ENCODE assay signal across 18 cellular contexts in the genomic region with DNA sequence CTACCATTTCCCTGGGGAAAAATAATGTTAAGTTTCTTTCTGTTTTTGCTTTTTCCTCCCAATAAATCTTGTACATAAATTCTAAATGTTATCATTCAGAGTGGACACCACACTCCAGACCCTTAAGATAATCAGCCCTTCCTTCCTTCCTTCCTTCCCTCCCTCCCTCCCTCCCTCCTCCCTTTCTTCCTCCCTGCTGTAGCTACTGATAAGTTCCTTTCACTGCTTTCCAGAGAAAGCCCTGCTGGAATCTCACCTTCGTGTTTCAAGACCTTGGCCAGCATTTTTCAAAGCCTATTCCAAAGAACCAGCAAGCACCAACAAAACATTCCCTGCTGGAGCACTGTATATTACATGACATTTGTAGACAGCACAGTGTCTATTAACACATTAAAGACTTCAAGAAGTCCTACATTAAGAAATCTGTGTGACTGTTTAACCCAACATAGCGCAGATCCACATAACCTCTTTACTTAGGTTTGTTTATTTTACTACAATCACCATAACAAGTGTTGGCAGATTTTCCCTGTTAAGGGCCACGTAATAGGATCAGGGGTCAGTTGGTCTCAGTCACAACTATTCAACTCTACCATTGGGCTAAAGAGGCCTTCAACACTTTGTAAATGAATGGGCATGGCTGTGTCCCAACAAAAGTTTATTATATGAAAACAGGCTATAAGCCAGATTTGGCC. TPM values are rescaled to one million over a fixed set of nuclear protein-coding genes. Genes with fewer than 3 reads are reported as not detected.
A peak's percentile ranks its signal among the peaks of the same experiment; 100 is the strongest.
DNase-seq lines count a peak whose midpoint lies in the region; ATAC-seq and TF ChIP-seq lines count a peak whose summit lies in the region.
"Had no signal": no experiment of that assay in that cellular context is flagged by ENCODE, and none has a peak within 500 bp of the region (broad histone marks: within the 10 kb centered on the region; RNA-seq: fewer than 3 reads in every experiment).

No MANE protein-coding gene starts in this region.

- H3K36me3 Mint-ChIP-seq in T-helper 17 cell (ENCODE audit: low read depth), result peaks cover 3% of the 10 kb centered on the region
- H3K36me3 Mint-ChIP-seq: memory B cell had no signal

- peak in 1 of 2 experiments; percentile 89 for DNase-seq in PC-9
- DNase-seq in fibroblast of lung (ENCODE audit: low read depth in 2 of 2), result peak; percentile 39 to 79
- DNase-seq in mucosa of descending colon, result no peak
- DNase-seq in T-helper 17 cell, result no peak
- DNase-seq in Peyer's patch, result no peak
- no peak for DNase-seq in NCI-H1694 treated with DMSO at 0.1 percent for 48 hours (lab: John Stamatoyannopoulos, UW)
- DNase-seq: activated CD4-positive, alpha-beta T cell treated with anti-CD3 and anti-CD28 coated beads, Interleukin-2, amount 50 U/mL, for 1 hour; activated naive CD8-positive, alpha-beta T cell treated with anti-CD3 and anti-CD28 coated beads for 36 hours; activated T-cell treated with anti-CD3 and anti-CD28 coated beads, Interleukin-2, amount 50 U/mL, for 1 hour; foreskin melanocyte; NCI-H187 treated with DMSO at 0.1 percent for 48 hours; NCI-H510A had no signal

- H3K4me2 ChIP-seq in PC-9, result peak overlapping the region; percentile 78
- no peak overlapping the region for H3K4me2 ChIP-seq in fibroblast of lung (ENCODE audit: extremely low read depth, insufficient read depth, low read length)

- H3K9me3 ChIP-seq in PC-9 (ENCODE audit: insufficient read depth, low read depth) (no peaks in the 10 kb centered on the region), fibroblast of lung (ENCODE audit: control insufficient read depth, insufficient read depth, low read depth, low read length) (no peaks in the 10 kb centered on the region), mucosa of descending colon (no peaks in the 10 kb centered on the region), T-helper 17 cell (ENCODE audit: control insufficient read depth, low read length, poor library complexity, severe bottlenecking) (no peaks in the 10 kb centered on the region), Peyer's patch (no peaks in the 10 kb centered on the region)
- H3K9me3 ChIP-seq: Caco-2, SJSA1 had no signal

- H3K27ac Mint-ChIP-seq in T-helper 17 cell, result no peak overlapping the region
- H3K27ac Mint-ChIP-seq: activated naive CD8-positive, alpha-beta T cell treated with anti-CD3 and anti-CD28 coated beads for 36 hours; memory B cell had no signal

- H3K27me3 ChIP-seq in PC-9 (ENCODE audit: insufficient read depth, low read depth), result no peaks in the 10 kb centered on the region
- no peaks in the 10 kb centered on the region for H3K27me3 ChIP-seq in fibroblast of lung (ENCODE audit: control insufficient read depth, insufficient read depth, low read length)
- H3K27me3 ChIP-seq in Peyer's patch, result no peaks in the 10 kb centered on the region
- H3K27me3 ChIP-seq: SJSA1 had no signal

- intact Hi-C loops in PC-9 (cut with micrococcal nuclease; ENCODE audit: unreplicated experiment) (loop anchor here (1.0 to 10.0 kb wide), 6 partner anchors 27 to 391 kb away; no protein-coding TSS in a partner anchor), mucosa of descending colon (cut with DNase I, micrococcal nuclease) (no loop called here)

- H3K79me2 ChIP-seq in PC-9 (ENCODE audit: low read depth) (no peaks in the 10 kb centered on the region), fibroblast of lung (ENCODE audit: control insufficient read depth, insufficient read depth, low read length) (no peaks in the 10 kb centered on the region)

- peaks cover 56% of the 10 kb centered on the region for H3K4me1 ChIP-seq in PC-9 (replicated peaks; ENCODE audit: insufficient read depth)
- no peaks in the 10 kb centered on the region for H3K4me1 ChIP-seq in fibroblast of lung (ENCODE audit: control insufficient read depth, extremely low read depth, insufficient read depth, low read length)
- H3K4me1 ChIP-seq in mucosa of descending colon (ENCODE audit: low read depth), result peaks cover 9% of the 10 kb centered on the region
- H3K4me1 ChIP-seq in Peyer's patch, result no peaks in the 10 kb centered on the region
- H3K4me1 ChIP-seq: SJSA1 had no signal

- no peaks in the 10 kb centered on the region for H3K9me2 ChIP-seq in PC-9 (ENCODE audit: insufficient read depth)

- POLR2A ChIA-PET in PC-9 (lab: Charles Lee; ENCODE audit: unreplicated experiment), result no interaction called here

- no peaks in the 10 kb centered on the region for H4K20me1 ChIP-seq in PC-9 (ENCODE audit: insufficient read depth)
- H4K20me1 ChIP-seq in fibroblast of lung (ENCODE audit: control insufficient read depth, extremely low read depth, insufficient read depth, low read length), result no peaks in the 10 kb centered on the region

- TF ChIP-seq CTCF in C4-2B (conservative IDR thresholded peaks at IDR 0.05) (no peak), PC-9 (conservative IDR thresholded peaks at IDR 0.05) (no peak), fibroblast of lung (conservative IDR thresholded peaks at IDR 0.05 in 1 of 2, IDR thresholded peaks at IDR 0.05 in 1 of 2; ENCODE audit: low read depth in 1 of 2, low read length in 2 of 2) (no peak), mucosa of descending colon (IDR thresholded peaks at IDR 0.05) (no peak), Peyer's patch (IDR thresholded peaks at IDR 0.05) (no peak)

- CTCF ChIA-PET in PC-9 (lab: Charles Lee), result no interaction called here

- no peak overlapping the region for H3K4me3 Mint-ChIP-seq in T-helper 17 cell
- H3K4me3 Mint-ChIP-seq: activated naive CD8-positive, alpha-beta T cell treated with anti-CD3 and anti-CD28 coated beads for 36 hours; central memory CD8-positive, alpha-beta T cell; memory B cell had no signal

- no TSS peak for BruUV-seq in PC-9 (replicated peaks; lab: Mats Ljungman, UMichigan)

- H3K9ac ChIP-seq in fibroblast of lung (ENCODE audit: insufficient read depth, low read length), result no peak overlapping the region

- no peak for TF ChIP-seq POLR2A in Peyer's patch (IDR thresholded peaks at IDR 0.05)

- H3K36me3 ChIP-seq in PC-9 (ENCODE audit: low read depth) (no peaks in the 10 kb centered on the region), fibroblast of lung (ENCODE audit: control insufficient read depth, insufficient read depth, low read length) (no peaks in the 10 kb centered on the region), mucosa of descending colon (ENCODE audit: low read depth) (no peaks in the 10 kb centered on the region), Peyer's patch (no peaks in the 10 kb centered on the region)
- H3K36me3 ChIP-seq: SJSA1 had no signal

- H3K4me3 ChIP-seq in PC-9 (peak overlapping the region; percentile 31; the same call in 1 of the 2 replicates), fibroblast of lung (replicated peaks in 1 of 4; ENCODE audit: control extremely low read depth in 1 of 4, insufficient read depth in 1 of 4, low read depth in 3 of 4, low read length in 4 of 4) (no peak overlapping the region), mucosa of descending colon (no peak overlapping the region), Peyer's patch (no peak overlapping the region)
- H3K4me3 ChIP-seq: SJSA1 had no signal

- H2AFZ ChIP-seq in PC-9, result peak overlapping the region; percentile 43; the same call in 1 of the 2 replicates
- H2AFZ ChIP-seq in fibroblast of lung (ENCODE audit: low read length), result no peak overlapping the region

- ATAC-seq in mucosa of descending colon (peak; percentile 66), T-helper 17 cell (no peak), HG03432 (IDR thresholded peaks at IDR 0.05; ENCODE audit: unreplicated experiment) (no peak)

- peaks cover 13% of the 10 kb centered on the region for H3K4me1 Mint-ChIP-seq in T-helper 17 cell

- peaks cover 6% of the 10 kb centered on the region for H3K27me3 Mint-ChIP-seq in T-helper 17 cell
- H3K27me3 Mint-ChIP-seq: activated naive CD8-positive, alpha-beta T cell treated with anti-CD3 and anti-CD28 coated beads for 36 hours; central memory CD8-positive, alpha-beta T cell had no signal

- peak overlapping the region; percentile 64; the same call in 1 of the 2 replicates for H3K27ac ChIP-seq in C4-2B
- peak overlapping the region; percentile 99 for H3K27ac ChIP-seq in PC-9
- H3K27ac ChIP-seq in fibroblast of lung (ENCODE audit: insufficient read depth, low read length), result no peak overlapping the region
- no peak overlapping the region for H3K27ac ChIP-seq in Peyer's patch
- H3K27ac ChIP-seq: SJSA1 had no signal

- peaks cover 43% of the 10 kb centered on the region for H3F3A ChIP-seq in PC-9 (ENCODE audit: insufficient read depth, low read depth)

RNA-seq across cellular contexts. Expression of gene ADORA2B, which starts 51.5 kb away (rescaled TPM):
- 32.6 and 42.7 TPM in 2 replicates for total RNA-seq in PC-9 (2021)
- total RNA-seq in fibroblast of lung, result 10.5 and 17.2 TPM in 2 replicates
- polyA plus RNA-seq in fibroblast of lung, result 3.1 and 6.3 TPM in 2 replicates
- 2.6 and 6.2 TPM in 2 replicates for polyA plus RNA-seq in fibroblast of lung (2012)
- 3.0 and 8.7 TPM in 2 replicates for polyA minus RNA-seq in fibroblast of lung (ENCODE audit: low replicate concordance)
- total RNA-seq in mucosa of descending colon, result 10 to 100 TPM; 11.9 to 32.9 (median 24.4) TPM
- under 1 TPM in 1 of 2 donors, not detected in 1; 0.76 TPM for total RNA-seq in T-helper 17 cell
- total RNA-seq in Peyer's patch, result 10 to 100 TPM in 2 of 4 donors, 1 to 10 TPM in 2; 7.2 to 16.5 (median 11.6) TPM

Comparison
In these comparisons a context has a peak if more than half of its experiments do, and no peak if none do; other contexts are left out.
1. H3K27ac ChIP-seq: peak in C4-2B (single experiment) and PC-9 (single experiment); none in fibroblast of lung (single experiment) and Peyer's patch (0 of 4).
2. DNase-seq: peak in fibroblast of lung (2 of 2); none in mucosa of descending colon (0 of 3), T-helper 17 cell (0 of 3), Peyer's patch (0 of 3) and NCI-H1694 treated with DMSO at 0.1 percent for 48 hours (single experiment).